Comparison of ENCODE assay signal across 8 cellular contexts in genomic region chr12:57366315-57366714, GRCh38.
"Had no signal": no experiment of that assay in that cellular context is flagged by ENCODE, and none has a peak within 500 bp of the region (broad histone marks: within the 10 kb centered on the region; RNA-seq: fewer than 3 reads in every experiment).

No MANE protein-coding gene starts in this region.

- H3K27me3 Mint-ChIP-seq: IgD-negative memory B cell had no signal

- H3K4me3 Mint-ChIP-seq: IgD-negative memory B cell had no signal

- ATAC-seq: HepG2, K562 had no signal

- H3K27ac ChIP-seq: HL-60, KMS-11 had no signal

- H3K4me3 ChIP-seq: K562 had no signal

- H3K27ac Mint-ChIP-seq: IgD-negative memory B cell had no signal

- DNase-seq: IMR-90, KBM-7, KG1 had no signal
